ENCODE assay signal across 23 cellular contexts in genomic region chr12:85661461-85662208, GRCh38.
"Had no signal": no experiment of that assay in that cellular context is flagged by ENCODE, and none has a peak within 500 bp of the region (broad histone marks: within the 10 kb centered on the region; RNA-seq: fewer than 3 reads in every experiment).

No MANE protein-coding gene starts in this region.

- H3K27ac ChIP-seq: coronary artery, dorsolateral prefrontal cortex, esophagus muscularis mucosa, foreskin keratinocyte, gastroesophageal sphincter, heart left ventricle, hepatocyte, left lung, lower lobe of right lung had no signal

- H3K4me3 Mint-ChIP-seq: immature natural killer cell; mesothelial cell of epicardium; naive B cell; naive thymus-derived CD8-positive, alpha-beta T cell had no signal

- H3K27me3 Mint-ChIP-seq: naive B cell; naive thymus-derived CD8-positive, alpha-beta T cell had no signal

- H3K36me3 Mint-ChIP-seq: immature natural killer cell, naive B cell had no signal

- H3K36me3 ChIP-seq: esophagus muscularis mucosa, gastroesophageal sphincter, heart left ventricle, left lung, lower lobe of right lung had no signal

- H3K4me1 Mint-ChIP-seq: mesothelial cell of epicardium; naive B cell; naive thymus-derived CD8-positive, alpha-beta T cell had no signal

- H3K4me3 ChIP-seq: coronary artery, dorsolateral prefrontal cortex, esophagus muscularis mucosa, gastroesophageal sphincter, heart left ventricle, hepatocyte, left lung, lower lobe of right lung, mucosa of descending colon had no signal

- H3K4me1 ChIP-seq: esophagus muscularis mucosa, foreskin keratinocyte, gastroesophageal sphincter, heart left ventricle, left lung, lower lobe of right lung had no signal

- ATAC-seq: foreskin keratinocyte; gastroesophageal sphincter; heart left ventricle; left lung; left ventricle myocardium superior; lower lobe of right lung; mucosa of descending colon; naive thymus-derived CD8-positive, alpha-beta T cell had no signal

- DNase-seq: dermis blood vessel endothelial cell; dorsolateral prefrontal cortex; effector CD4-positive, alpha-beta T cell; effector memory CD4-positive, alpha-beta T cell; foreskin keratinocyte; heart left ventricle; hypothalamus; islet precursor cell; kidney; kidney glomerular epithelial cell; left lung; left ventricle myocardium superior; lower lobe of right lung; mesenchymal stem cell; mucosa of descending colon; naive B cell; naive thymus-derived CD8-positive, alpha-beta T cell had no signal

- H3K27me3 ChIP-seq: esophagus muscularis mucosa, foreskin keratinocyte, gastroesophageal sphincter, heart left ventricle, hepatocyte, left lung had no signal

- H3K9me3 ChIP-seq: esophagus muscularis mucosa, gastroesophageal sphincter, lower lobe of right lung, mucosa of descending colon had no signal

- H3K27ac Mint-ChIP-seq: mesothelial cell of epicardium; naive B cell; naive thymus-derived CD8-positive, alpha-beta T cell had no signal
